Comparison of ENCODE assay signal across 12 cellular contexts in the genomic region with DNA sequence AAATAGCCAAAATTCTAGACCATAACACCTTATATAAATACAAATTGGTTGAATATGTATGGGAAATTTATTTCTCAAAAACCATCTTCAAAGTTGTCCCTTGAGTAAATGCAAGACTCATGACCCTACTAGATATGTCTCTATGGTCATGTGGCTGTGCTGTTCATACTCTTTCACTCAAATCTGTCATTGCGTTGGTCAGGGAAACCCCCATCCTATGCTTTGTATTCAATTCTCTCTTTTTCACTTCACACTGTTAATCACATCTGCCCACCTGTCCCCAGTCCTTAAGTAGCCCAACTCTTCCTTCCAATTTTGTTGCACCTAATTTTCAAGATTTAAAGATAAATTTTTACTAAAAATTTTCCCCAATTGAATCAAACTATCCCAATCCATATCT. TPM values are rescaled to one million over a fixed set of nuclear protein-coding genes. Genes with fewer than 3 reads are reported as not detected.
DNase-seq lines count a peak whose midpoint lies in the region; ATAC-seq and TF ChIP-seq lines count a peak whose summit lies in the region.
"Had no signal": no experiment of that assay in that cellular context is flagged by ENCODE, and none has a peak within 500 bp of the region (broad histone marks: within the 10 kb centered on the region; RNA-seq: fewer than 3 reads in every experiment).

No MANE protein-coding gene starts in this region.

- intact Hi-C loops in natural killer cell (cut with micrococcal nuclease) = no loop called here

- DNase-seq in omental fat pad (ENCODE audit: low spot score) (no peak), natural killer cell (no peak)
- no peak for DNase-seq in stimulated activated CD4-positive, alpha-beta T cell treated with anti-CD3 and anti-CD28 coated beads, Interleukin-2, amount 100 ng/mL, for 24 hours
- no peak for DNase-seq in stimulated activated naive CD4-positive, alpha-beta T cell treated with Interleukin-2 at 50 U/mL for 16 hours (lab: John Stamatoyannopoulos, UW)
- DNase-seq: NCI-H226 had no signal

- H3K4me3 Mint-ChIP-seq in natural killer cell = no peak overlapping the region
- H3K4me3 Mint-ChIP-seq: B cell, nephron had no signal

- peaks cover 6 to 8% of the 10 kb centered on the region in 2 donors for H3K27me3 Mint-ChIP-seq in natural killer cell (ENCODE audit: low read depth in 2 of 2)

- H3K9me3 Mint-ChIP-seq in natural killer cell = no peaks in the 10 kb centered on the region
- H3K9me3 Mint-ChIP-seq: activated T-helper 2 cell treated with anti-CD3 and anti-CD28 coated beads, Interferon-gamma antibody, Interleukin-2, Interleukin-4, amounts not matched to agents 10 μg/mL and 5 μg/mL and 100 μg/mL, durations not matched to agents 14 hours and 24 hours and 36 hours; nephron had no signal

- H3K27ac Mint-ChIP-seq in natural killer cell = no peak overlapping the region
- H3K27ac Mint-ChIP-seq: activated T-helper 2 cell treated with anti-CD3 and anti-CD28 coated beads, Interferon-gamma antibody, Interleukin-2, Interleukin-4, amounts not matched to agents 10 μg/mL and 5 μg/mL and 100 μg/mL, durations not matched to agents 14 hours and 24 hours and 36 hours; B cell had no signal

- no peaks in the 10 kb centered on the region for H3K4me1 Mint-ChIP-seq in natural killer cell
- H3K4me1 Mint-ChIP-seq: B cell had no signal

- TF ChIP-seq CTCF in omental fat pad (IDR thresholded peaks at IDR 0.05) = no peak
- no peak for TF ChIP-seq CTCF in natural killer cell (IDR thresholded peaks at IDR 0.05)

- ATAC-seq in GM18498 (IDR thresholded peaks at IDR 0.05; ENCODE audit: unreplicated experiment) (peak; percentile 87), GM19372 (IDR thresholded peaks at IDR 0.05; ENCODE audit: low read depth, unreplicated experiment) (peak; percentile 92), HG02678 (IDR thresholded peaks at IDR 0.05; ENCODE audit: unreplicated experiment) (peak; percentile 99), HG03432 (IDR thresholded peaks at IDR 0.05; ENCODE audit: unreplicated experiment) (peak; percentile 100), omental fat pad (ENCODE audit: low FRiP score) (no peak), natural killer cell (no peak)

- no peaks in the 10 kb centered on the region for H3K36me3 Mint-ChIP-seq in natural killer cell

RNA-seq across cellular contexts. Expression of a gene that starts 51.0 kb away (rescaled TPM):
- 1,000 to 10,000 TPM; 1,604 to 2,733 (median 2,024) TPM for total RNA-seq in omental fat pad
- 100 to 1,000 TPM; 585 to 801 (median 769) TPM for total RNA-seq in natural killer cell

Comparison
In these comparisons a context has a peak if more than half of its experiments do, and no peak if none do; other contexts are left out.
1. ATAC-seq: peak in GM18498 (single experiment), GM19372 (single experiment), HG02678 (single experiment) and HG03432 (single experiment); none in omental fat pad (single experiment) and natural killer cell (0 of 3).